In the genomic region with DNA sequence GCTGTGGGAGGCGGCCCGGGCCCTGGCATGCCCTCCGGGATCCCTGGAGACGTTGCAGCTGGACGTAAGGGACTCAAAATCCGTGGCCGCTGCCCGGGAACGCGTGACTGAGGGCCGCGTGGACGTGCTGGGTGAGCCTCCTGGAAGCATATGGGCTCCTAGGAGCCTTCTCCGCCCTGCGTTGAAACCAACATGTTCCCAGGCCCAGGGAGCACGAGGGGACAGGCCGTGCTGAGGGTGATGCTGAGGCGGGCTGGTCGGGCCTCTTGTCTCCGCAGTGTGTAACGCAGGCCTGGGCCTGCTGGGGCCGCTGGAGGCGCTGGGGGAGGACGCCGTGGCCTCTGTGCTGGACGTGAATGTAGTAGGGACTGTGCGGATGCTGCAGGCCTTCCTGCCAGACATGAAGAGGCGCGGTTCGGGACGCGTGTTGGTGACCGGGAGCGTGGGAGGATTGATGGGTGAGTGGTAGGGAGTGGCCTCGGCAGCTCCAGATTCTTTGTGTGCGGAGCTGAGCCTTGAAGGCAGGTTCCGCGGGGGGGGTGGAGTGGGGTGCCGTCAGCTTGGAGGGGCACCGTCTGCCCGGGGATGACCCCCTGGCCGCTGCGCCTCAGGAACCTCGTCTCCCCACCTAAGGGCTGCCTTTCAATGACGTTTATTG, we compare ENCODE assay signal across 1 cellular context.
TF ChIP-seq lines count a peak whose summit lies in the region.

No MANE protein-coding gene starts in this region.

TF ChIP-seq in GM12878, 131 proteins besides CTCF, POLR2A, EP300 and RAD21:
- no peak for TF ChIP-seq ETV6 (conservative IDR thresholded peaks at IDR 0.05 in 1 of 2, IDR thresholded peaks at IDR 0.05 in 1 of 2; ENCODE audit: borderline replicate concordance in 1 of 2, low read depth in 1 of 2)
- no peak for TF ChIP-seq POLR2AphosphoS2 (IDR thresholded peaks at IDR 0.05; ENCODE audit: low read depth, low read length)
- no peak for TF ChIP-seq POLR2AphosphoS5 (IDR thresholded peaks at IDR 0.05; ENCODE audit: low read length)
- TF ChIP-seq, protein P1, sequence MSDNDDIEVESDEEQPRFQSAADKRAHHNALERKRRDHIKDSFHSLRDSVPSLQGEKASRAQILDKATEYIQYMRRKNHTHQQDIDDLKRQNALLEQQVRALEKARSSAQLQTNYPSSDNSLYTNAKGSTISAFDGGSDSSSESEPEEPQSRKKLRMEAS (IDR thresholded peaks at IDR 0.05; ENCODE audit: low read depth, low read length), result no peak
- TF ChIP-seq RAD51 (IDR thresholded peaks at IDR 0.05), result no peak
- TF ChIP-seq, protein P2, sequence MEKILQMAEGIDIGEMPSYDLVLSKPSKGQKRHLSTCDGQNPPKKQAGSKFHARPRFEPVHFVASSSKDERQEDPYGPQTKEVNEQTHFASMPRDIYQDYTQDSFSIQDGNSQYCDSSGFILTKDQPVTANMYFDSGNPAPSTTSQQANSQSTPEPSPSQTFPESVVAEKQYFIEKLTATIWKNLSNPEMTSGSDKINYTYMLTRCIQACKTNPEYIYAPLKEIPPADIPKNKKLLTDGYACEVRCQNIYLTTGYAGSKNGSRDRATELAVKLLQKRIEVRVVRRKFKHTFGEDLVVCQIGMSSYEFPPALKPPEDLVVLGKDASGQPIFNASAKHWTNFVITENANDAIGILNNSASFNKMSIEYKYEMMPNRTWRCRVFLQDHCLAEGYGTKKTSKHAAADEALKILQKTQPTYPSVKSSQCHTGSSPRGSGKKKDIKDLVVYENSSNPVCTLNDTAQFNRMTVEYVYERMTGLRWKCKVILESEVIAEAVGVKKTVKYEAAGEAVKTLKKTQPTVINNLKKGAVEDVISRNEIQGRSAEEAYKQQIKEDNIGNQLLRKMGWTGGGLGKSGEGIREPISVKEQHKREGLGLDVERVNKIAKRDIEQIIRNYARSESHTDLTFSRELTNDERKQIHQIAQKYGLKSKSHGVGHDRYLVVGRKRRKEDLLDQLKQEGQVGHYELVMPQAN (conservative IDR thresholded peaks at IDR 0.05), result no peak
- no peak for TF ChIP-seq BHLHE40 (IDR thresholded peaks at IDR 0.05; ENCODE audit: borderline replicate concordance in 1 of 2, low read depth in 2 of 2, low read length in 1 of 2)
- TF ChIP-seq TCF7 (IDR thresholded peaks at IDR 0.05; ENCODE audit: borderline replicate concordance), result no peak
- TF ChIP-seq EZH2 (IDR thresholded peaks at IDR 0.05; ENCODE audit: borderline replicate concordance, control insufficient read depth, low read depth, low read length), result no peak
- TF ChIP-seq ZBED1 (IDR thresholded peaks at IDR 0.05; ENCODE audit: borderline replicate concordance), result no peak
- no peak for TF ChIP-seq BRCA1 (IDR thresholded peaks at IDR 0.05; ENCODE audit: low read depth, low read length)
- TF ChIP-seq, protein P3, sequence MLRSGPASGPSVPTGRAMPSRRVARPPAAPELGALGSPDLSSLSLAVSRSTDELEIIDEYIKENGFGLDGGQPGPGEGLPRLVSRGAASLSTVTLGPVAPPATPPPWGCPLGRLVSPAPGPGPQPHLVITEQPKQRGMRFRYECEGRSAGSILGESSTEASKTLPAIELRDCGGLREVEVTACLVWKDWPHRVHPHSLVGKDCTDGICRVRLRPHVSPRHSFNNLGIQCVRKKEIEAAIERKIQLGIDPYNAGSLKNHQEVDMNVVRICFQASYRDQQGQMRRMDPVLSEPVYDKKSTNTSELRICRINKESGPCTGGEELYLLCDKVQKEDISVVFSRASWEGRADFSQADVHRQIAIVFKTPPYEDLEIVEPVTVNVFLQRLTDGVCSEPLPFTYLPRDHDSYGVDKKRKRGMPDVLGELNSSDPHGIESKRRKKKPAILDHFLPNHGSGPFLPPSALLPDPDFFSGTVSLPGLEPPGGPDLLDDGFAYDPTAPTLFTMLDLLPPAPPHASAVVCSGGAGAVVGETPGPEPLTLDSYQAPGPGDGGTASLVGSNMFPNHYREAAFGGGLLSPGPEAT (IDR thresholded peaks at IDR 0.05; ENCODE audit: low read depth), result no peak
- TF ChIP-seq, protein P4, sequence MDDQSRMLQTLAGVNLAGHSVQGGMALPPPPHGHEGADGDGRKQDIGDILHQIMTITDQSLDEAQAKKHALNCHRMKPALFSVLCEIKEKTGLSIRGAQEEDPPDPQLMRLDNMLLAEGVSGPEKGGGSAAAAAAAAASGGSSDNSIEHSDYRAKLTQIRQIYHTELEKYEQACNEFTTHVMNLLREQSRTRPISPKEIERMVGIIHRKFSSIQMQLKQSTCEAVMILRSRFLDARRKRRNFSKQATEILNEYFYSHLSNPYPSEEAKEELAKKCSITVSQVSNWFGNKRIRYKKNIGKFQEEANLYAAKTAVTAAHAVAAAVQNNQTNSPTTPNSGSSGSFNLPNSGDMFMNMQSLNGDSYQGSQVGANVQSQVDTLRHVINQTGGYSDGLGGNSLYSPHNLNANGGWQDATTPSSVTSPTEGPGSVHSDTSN (IDR thresholded peaks at IDR 0.05; ENCODE audit: insufficient replicate concordance, low read depth, low read length), result no peak
